ENCODE assay signal across 8 cellular contexts in genomic region chr18:3597978-3598365, GRCh38.
DNase-seq lines count a peak whose midpoint lies in the region; ATAC-seq and TF ChIP-seq lines count a peak whose summit lies in the region.
"Not testable (repeated sequence)": the region's sequence is repeated elsewhere in the genome, so short reads cannot be mapped to it uniquely, and the experiment has no call there.

No MANE protein-coding gene starts in this region.

- not testable (repeated sequence) for H3K9ac ChIP-seq in mesendoderm (ENCODE audit: low read length); trophoblast cell (ENCODE audit: low read length)

- H4K91ac ChIP-seq in trophoblast cell (ENCODE audit: low read depth, low read length), result not testable (repeated sequence)

- H3K18ac ChIP-seq in mesendoderm (ENCODE audit: low read length), result peak overlapping the region; percentile 15
- not testable (repeated sequence) for H3K18ac ChIP-seq in trophoblast cell (ENCODE audit: low read length)

- peaks cover 80% of the 10 kb centered on the region for H3F3A ChIP-seq in PC-9 (ENCODE audit: insufficient read depth, low read depth)

- H3K79me2 ChIP-seq in PC-9 (ENCODE audit: low read depth) (peaks cover 44% of the 10 kb centered on the region), trophoblast cell (ENCODE audit: control insufficient read depth, insufficient read depth, low read length, poor library complexity) (peaks cover 17% of the 10 kb centered on the region)
- H3K79me2 ChIP-seq in mesendoderm (ENCODE audit: control insufficient read depth, insufficient read depth, low read length), result not testable (repeated sequence)

- intact Hi-C loops in CD4-positive, alpha-beta T cell (cut with DNase I, micrococcal nuclease), result loop anchor here (5.0 to 10.0 kb wide), 3 partner anchors 64 to 633 kb away; no protein-coding TSS in a partner anchor
- intact Hi-C loops in PC-9 (cut with micrococcal nuclease; ENCODE audit: unreplicated experiment), result loop anchor here (10.0 kb wide), 1 partner anchor 197 kb away; no protein-coding TSS in a partner anchor
- intact Hi-C loops in activated CD8-positive, alpha-beta T cell treated with anti-CD3 and anti-CD28 coated beads for 36 hours (cut with micrococcal nuclease); ascending aorta (cut with DNase I): not testable (repeated sequence)

- H3K9me3 Mint-ChIP-seq in CD4-positive, alpha-beta T cell; activated CD8-positive, alpha-beta T cell treated with anti-CD3 and anti-CD28 coated beads for 36 hours; endothelial cell (ENCODE audit: unreplicated experiment): not testable (repeated sequence)

- CTCF ChIA-PET in CD4-positive, alpha-beta T cell (lab: Charles Lee), result interaction anchor here (2.3 kb wide), 1 partner anchor 300 kb away, joined by 12 read pairs; no protein-coding TSS in a partner anchor
- CTCF ChIA-PET in PC-9 (lab: Charles Lee), result interaction anchor here (3.2 kb wide), 1 partner anchor 68 kb away, joined by 26 read pairs; no protein-coding TSS in a partner anchor
- CTCF ChIA-PET in activated CD8-positive, alpha-beta T cell treated with anti-CD3 and anti-CD28 coated beads for 36 hours (lab: Charles Lee), result interaction anchor here (1.4 to 6.2 kb wide), 3 partner anchors 67 to 316 kb away, joined by 3 to 91 read pairs (median 8); no protein-coding TSS in a partner anchor

- H2AFZ ChIP-seq in PC-9; trophoblast cell (ENCODE audit: insufficient read depth, low read length, poor library complexity): not testable (repeated sequence)

- ATAC-seq in CD4-positive, alpha-beta T cell (ENCODE audit: poor library complexity); activated CD8-positive, alpha-beta T cell treated with anti-CD3 and anti-CD28 coated beads for 36 hours; thoracic aorta (ENCODE audit: insufficient number of reproducible peaks, low FRiP score, low read depth): not testable (repeated sequence)

- WGBS in mesendoderm (ENCODE audit: extremely low coverage, insufficient coverage, low lambda C conversion rate), result no CpG with 5 or more reads among the region's 10 CpGs
- no CpG with 5 or more reads among the region's 10 CpGs for WGBS in trophoblast cell (ENCODE audit: extremely low coverage, insufficient coverage, insufficient read length)

- not testable (repeated sequence) for H4K20me1 ChIP-seq in PC-9 (ENCODE audit: insufficient read depth)

- H3K4ac ChIP-seq in mesendoderm (ENCODE audit: low read depth, low read length); trophoblast cell (ENCODE audit: low read depth, low read length): not testable (repeated sequence)

- H3K4me3 Mint-ChIP-seq in CD4-positive, alpha-beta T cell, result peak overlapping the region; percentile 54
- H3K4me3 Mint-ChIP-seq in activated CD8-positive, alpha-beta T cell treated with anti-CD3 and anti-CD28 coated beads for 36 hours; endothelial cell (ENCODE audit: unreplicated experiment): not testable (repeated sequence)

- not testable (repeated sequence) for H3K14ac ChIP-seq in trophoblast cell (ENCODE audit: low read length)

- TF ChIP-seq CTCF in CD4-positive, alpha-beta T cell (IDR thresholded peaks at IDR 0.05); PC-9 (conservative IDR thresholded peaks at IDR 0.05); activated CD8-positive, alpha-beta T cell treated with anti-CD3 and anti-CD28 coated beads for 36 hours (IDR thresholded peaks at IDR 0.05); ascending aorta (IDR thresholded peaks at IDR 0.05); endothelial cell (IDR thresholded peaks at IDR 0.05; ENCODE audit: unreplicated experiment); thoracic aorta (IDR thresholded peaks at IDR 0.05): not testable (repeated sequence)

- not testable (repeated sequence) for H3K4me3 ChIP-seq in PC-9; ascending aorta; mesendoderm (ENCODE audit: low read length); trophoblast cell (ENCODE audit: low read depth, low read length); thoracic aorta

- H2AK5ac ChIP-seq in mesendoderm (ENCODE audit: low read length); trophoblast cell (ENCODE audit: low read length): not testable (repeated sequence)

- H4K8ac ChIP-seq in mesendoderm (ENCODE audit: low read depth, low read length); trophoblast cell (ENCODE audit: low read depth, low read length): not testable (repeated sequence)

- not testable (repeated sequence) for H2BK5ac ChIP-seq in mesendoderm (ENCODE audit: low read length); trophoblast cell (ENCODE audit: low read depth, low read length, poor library complexity)

- H4K5ac ChIP-seq in mesendoderm (ENCODE audit: low read length), result not testable (repeated sequence)

- peak overlapping the region; percentile 77 for H3K56ac ChIP-seq in mesendoderm (ENCODE audit: low read length)

- H3K79me1 ChIP-seq in mesendoderm (ENCODE audit: low read length), result not testable (repeated sequence)
- H3K79me1 ChIP-seq in trophoblast cell (ENCODE audit: low read length), result peaks cover 44% of the 10 kb centered on the region

- not testable (repeated sequence) for H3K9me3 ChIP-seq in CD4-positive, alpha-beta T cell (ENCODE audit: control insufficient read depth, low read length); PC-9 (ENCODE audit: insufficient read depth, low read depth); ascending aorta; trophoblast cell (ENCODE audit: insufficient read depth, low read depth, low read length); thoracic aorta

- not testable (repeated sequence) for H2BK120ac ChIP-seq in mesendoderm (ENCODE audit: low read depth, low read length)
- H2BK120ac ChIP-seq in trophoblast cell (ENCODE audit: insufficient read depth, low read length, poor library complexity), result peak overlapping the region; percentile 63

- not testable (repeated sequence) for H3K27me3 ChIP-seq in CD4-positive, alpha-beta T cell (ENCODE audit: control insufficient read depth, insufficient read depth, low read length); PC-9 (ENCODE audit: insufficient read depth, low read depth); ascending aorta; mesendoderm (ENCODE audit: insufficient read depth, low read length, poor library complexity); trophoblast cell (ENCODE audit: insufficient read depth, low read length); thoracic aorta (replicated peaks; ENCODE audit: insufficient read depth)

- not testable (repeated sequence) for H3K36me3 ChIP-seq in PC-9 (ENCODE audit: low read depth); ascending aorta; mesendoderm (ENCODE audit: control insufficient read depth, insufficient read depth, low read length); trophoblast cell (ENCODE audit: control insufficient read depth in 1 of 2, insufficient read depth in 2 of 2, low read length in 2 of 2); thoracic aorta

- not testable (repeated sequence) for BruUV-seq in PC-9 (replicated peaks; lab: Mats Ljungman, UMichigan)

- peaks cover 65% of the 10 kb centered on the region for H3K4me1 ChIP-seq in PC-9 (replicated peaks; ENCODE audit: insufficient read depth)
- peaks cover 25 to 40% of the 10 kb centered on the region in 2 donors for H3K4me1 ChIP-seq in ascending aorta
- peaks cover 22% of the 10 kb centered on the region for H3K4me1 ChIP-seq in mesendoderm (ENCODE audit: control insufficient read depth, low read depth, low read length)
- H3K4me1 ChIP-seq in trophoblast cell (ENCODE audit: control insufficient read depth in 1 of 2, insufficient read depth in 2 of 2, low read length in 2 of 2), result peaks cover 31 to 34% of the 10 kb centered on the region in 2 experiments
- H3K4me1 ChIP-seq in thoracic aorta (ENCODE audit: control insufficient read depth in 1 of 2, low read depth in 2 of 2), result peaks cover 29 to 44% of the 10 kb centered on the region in 2 donors

- DNase-seq in CD4-positive, alpha-beta T cell; PC-9; activated CD8-positive, alpha-beta T cell treated with anti-CD3 and anti-CD28 coated beads for 36 hours; ascending aorta (ENCODE audit: low spot score in 2 of 2); endothelial cell (ENCODE audit: low spot score); mesendoderm; thoracic aorta (ENCODE audit: low spot score): not testable (repeated sequence)
- DNase-seq in trophoblast cell, result peak; percentile 34 to 43

- not testable (repeated sequence) for H3K23ac ChIP-seq in mesendoderm (ENCODE audit: low read length); trophoblast cell (ENCODE audit: low read length)

- H3K9me2 ChIP-seq in PC-9 (ENCODE audit: insufficient read depth), result not testable (repeated sequence)

- peaks cover 39% of the 10 kb centered on the region for H3K36me3 Mint-ChIP-seq in CD4-positive, alpha-beta T cell (ENCODE audit: low read depth)
- H3K36me3 Mint-ChIP-seq in activated CD8-positive, alpha-beta T cell treated with anti-CD3 and anti-CD28 coated beads for 36 hours (ENCODE audit: low read depth), result peaks cover 20% of the 10 kb centered on the region
- not testable (repeated sequence) for H3K36me3 Mint-ChIP-seq in endothelial cell (ENCODE audit: low read depth, unreplicated experiment)

- peak overlapping the region; percentile 100 for H3K27ac Mint-ChIP-seq in CD4-positive, alpha-beta T cell
- peak overlapping the region; percentile 95 for H3K27ac Mint-ChIP-seq in activated CD8-positive, alpha-beta T cell treated with anti-CD3 and anti-CD28 coated beads for 36 hours
- peak overlapping the region; percentile 36 for H3K27ac Mint-ChIP-seq in endothelial cell (ENCODE audit: unreplicated experiment)

- peaks cover 53% of the 10 kb centered on the region for H3K4me1 Mint-ChIP-seq in CD4-positive, alpha-beta T cell (ENCODE audit: low read depth)
- peaks cover 50% of the 10 kb centered on the region for H3K4me1 Mint-ChIP-seq in activated CD8-positive, alpha-beta T cell treated with anti-CD3 and anti-CD28 coated beads for 36 hours (ENCODE audit: low read depth)
- H3K4me1 Mint-ChIP-seq in endothelial cell (ENCODE audit: unreplicated experiment), result peaks cover 44% of the 10 kb centered on the region

- H2BK12ac ChIP-seq in trophoblast cell (ENCODE audit: low read length), result not testable (repeated sequence)

- H3K27ac ChIP-seq in CD4-positive, alpha-beta T cell (ENCODE audit: low read depth, low read length); mesendoderm (ENCODE audit: low read depth, low read length): not testable (repeated sequence)
- H3K27ac ChIP-seq in PC-9, result peak overlapping the region; percentile 100
- H3K27ac ChIP-seq in ascending aorta, result peak overlapping the region; percentile 98
- peak overlapping the region; percentile 59 for H3K27ac ChIP-seq in trophoblast cell (ENCODE audit: low read depth, low read length)
- H3K27ac ChIP-seq in thoracic aorta, result peak overlapping the region; percentile 94 to 95

- H2BK15ac ChIP-seq in mesendoderm (replicated peaks; ENCODE audit: low read depth), result not testable (repeated sequence)

- H3K4me2 ChIP-seq in PC-9, result peak overlapping the region; percentile 98; the same call in 1 of the 2 replicates
- H3K4me2 ChIP-seq in mesendoderm (ENCODE audit: low read length); trophoblast cell (ENCODE audit: low read length): not testable (repeated sequence)

- not testable (repeated sequence) for H3K27me3 Mint-ChIP-seq in CD4-positive, alpha-beta T cell; activated CD8-positive, alpha-beta T cell treated with anti-CD3 and anti-CD28 coated beads for 36 hours; endothelial cell (ENCODE audit: unreplicated experiment)

- POLR2A ChIA-PET in CD4-positive, alpha-beta T cell (lab: Charles Lee), result interaction anchor here (2.2 kb wide), 1 partner anchor 336 kb away, joined by 6 read pairs; the partner anchor contains the start of gene MYL12B
- POLR2A ChIA-PET in PC-9 (lab: Charles Lee; ENCODE audit: unreplicated experiment), result interaction anchor here (0.6 kb wide), 1 partner anchor 26 kb away, joined by 3 read pairs; no protein-coding TSS in a partner anchor
- POLR2A ChIA-PET in activated CD8-positive, alpha-beta T cell treated with anti-CD3 and anti-CD28 coated beads for 36 hours (lab: Charles Lee), result interaction anchor here (1.0 to 4.9 kb wide), 4 partner anchors 8 to 616 kb away, joined by 3 to 33 read pairs (median 6); no protein-coding TSS in a partner anchor

- not testable (repeated sequence) for H4K12ac ChIP-seq in trophoblast cell (ENCODE audit: low read depth, low read length)

Comparison
In these comparisons a context has a peak if more than half of its experiments do, and no peak if none do; other contexts are left out.
1. H3K27ac Mint-ChIP-seq: peak in every context shown above with its lines; median percentile 100 in CD4-positive, alpha-beta T cell; 95 in activated CD8-positive, alpha-beta T cell treated with anti-CD3 and anti-CD28 coated beads for 36 hours; 36 in endothelial cell.